ENCODE assay signal across 1 cellular context in genomic region chr14:48382961-48383360, GRCh38.
TF ChIP-seq lines count a peak whose summit lies in the region.

No MANE protein-coding gene starts in this region.

TF ChIP-seq in GM23338, 12 proteins besides CTCF, POLR2A, EP300 and RAD21 (continued from another document):
- TF ChIP-seq ZNF462 (CRISPR knock-in tag; IDR thresholded peaks at IDR 0.05): no peak
- TF ChIP-seq EZH2 (IDR thresholded peaks at IDR 0.05; ENCODE audit: low read depth, unreplicated experiment): no peak
- TF ChIP-seq JUNB (IDR thresholded peaks at IDR 0.05; ENCODE audit: unreplicated experiment): no peak
- no peak for TF ChIP-seq NANOG (IDR thresholded peaks at IDR 0.05; ENCODE audit: borderline replicate concordance)
- no peak for TF ChIP-seq CREB1 (CRISPR knock-in tag; IDR thresholded peaks at IDR 0.05; ENCODE audit: low read depth)
- TF ChIP-seq REST (IDR thresholded peaks at IDR 0.05; ENCODE audit: unreplicated experiment): no peak
- no peak for TF ChIP-seq ZNF331 (CRISPR knock-in tag; IDR thresholded peaks at IDR 0.05; ENCODE audit: low read depth)
- TF ChIP-seq ETS1 (IDR thresholded peaks at IDR 0.05): no peak
- no peak for TF ChIP-seq STAT1 (IDR thresholded peaks at IDR 0.05; ENCODE audit: unreplicated experiment)
- no peak for TF ChIP-seq POLR2AphosphoS5 (IDR thresholded peaks at IDR 0.05; ENCODE audit: low read depth)
- no peak for TF ChIP-seq EZH2phosphoT487 (IDR thresholded peaks at IDR 0.05; ENCODE audit: unreplicated experiment)
